In the genomic region with DNA sequence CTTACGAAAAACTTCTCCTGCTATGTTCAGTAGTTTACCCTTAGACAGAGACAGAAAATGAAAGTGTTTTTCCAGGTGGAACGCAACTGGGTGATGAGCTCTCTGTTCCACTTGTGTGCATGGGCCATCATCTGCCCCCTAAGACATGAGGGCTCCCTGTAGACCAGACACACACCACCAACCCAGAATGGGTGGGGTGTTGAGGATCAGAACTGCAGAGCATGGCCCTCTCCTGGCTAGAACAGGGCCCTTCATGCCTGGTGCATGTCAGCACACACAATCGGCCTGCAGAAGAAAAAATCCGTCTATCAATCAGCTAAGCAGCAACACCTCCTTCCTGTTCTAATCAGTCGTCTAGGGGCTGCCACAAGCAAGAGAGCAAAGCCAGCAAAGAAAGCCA, we compare ENCODE assay signal across 13 cellular contexts.
DNase-seq lines count a peak whose midpoint lies in the region; ATAC-seq and TF ChIP-seq lines count a peak whose summit lies in the region.
"Had no signal": no experiment of that assay in that cellular context is flagged by ENCODE, and none has a peak within 500 bp of the region (broad histone marks: within the 10 kb centered on the region; RNA-seq: fewer than 3 reads in every experiment).

No MANE protein-coding gene starts in this region.

- H3K36me3 Mint-ChIP-seq in activated naive CD8-positive, alpha-beta T cell treated with anti-CD3 and anti-CD28 coated beads, Interleukin-2, amount 50 U/mL, for 24 hours (ENCODE audit: low read depth) = no peaks in the 10 kb centered on the region
- H3K36me3 Mint-ChIP-seq: neural progenitor cell had no signal

- no peaks in the 10 kb centered on the region for H3K9me3 Mint-ChIP-seq in activated naive CD8-positive, alpha-beta T cell treated with anti-CD3 and anti-CD28 coated beads, Interleukin-2, amount 50 U/mL, for 24 hours

- H3K4me1 Mint-ChIP-seq in activated naive CD8-positive, alpha-beta T cell treated with anti-CD3 and anti-CD28 coated beads, Interleukin-2, amount 50 U/mL, for 24 hours = peaks cover 61% of the 10 kb centered on the region

- ATAC-seq in GM19452 (IDR thresholded peaks at IDR 0.05; ENCODE audit: unreplicated experiment) (peak; percentile 53), HG02973 (IDR thresholded peaks at IDR 0.05; ENCODE audit: unreplicated experiment) (peak; percentile 50), GM18870 (IDR thresholded peaks at IDR 0.05; ENCODE audit: unreplicated experiment) (no peak)
- peak; percentile 47 for ATAC-seq in activated naive CD8-positive, alpha-beta T cell treated with anti-CD3 and anti-CD28 coated beads, Interleukin-2, amount 50 U/mL, for 24 hours

- peaks cover 6% of the 10 kb centered on the region for H3K27me3 Mint-ChIP-seq in activated naive CD8-positive, alpha-beta T cell treated with anti-CD3 and anti-CD28 coated beads, Interleukin-2, amount 50 U/mL, for 24 hours

- DNase-seq in activated naive CD8-positive, alpha-beta T cell treated with anti-CD3 and anti-CD28 coated beads, Interleukin-2, amount 50 U/mL, for 24 hours = no peak
- DNase-seq in NCI-H128 (lab: John Stamatoyannopoulos, UW; ENCODE audit: unreplicated experiment) (no peak), D341Med (ENCODE audit: low spot score) (no peak), T-helper 1 cell (no peak)
- DNase-seq: amniotic stem cell, foreskin melanocyte, KG1, kidney glomerular epithelial cell had no signal

- peak overlapping the region; percentile 47 for H3K4me3 Mint-ChIP-seq in activated naive CD8-positive, alpha-beta T cell treated with anti-CD3 and anti-CD28 coated beads, Interleukin-2, amount 50 U/mL, for 24 hours
- H3K4me3 Mint-ChIP-seq: neural progenitor cell had no signal

- 0 out of 2 replicates have a peak, but pooled peaks have one; percentile 16 for TF ChIP-seq CTCF in GM12875 (IDR thresholded peaks at IDR 0.05; ENCODE audit: borderline replicate concordance, insufficient read depth, low read depth, low read length)

- H3K27ac Mint-ChIP-seq in activated naive CD8-positive, alpha-beta T cell treated with anti-CD3 and anti-CD28 coated beads, Interleukin-2, amount 50 U/mL, for 24 hours = peak overlapping the region; percentile 83
- H3K27ac Mint-ChIP-seq: neural progenitor cell had no signal

- no peak overlapping the region for H3K4me3 ChIP-seq in GM12875 (ENCODE audit: low read depth, low read length)
- H3K4me3 ChIP-seq: neural progenitor cell had no signal
